Comparison of ENCODE assay signal across 24 cellular contexts in genomic region chr2:127737892-127738291, GRCh38. TPM values are rescaled to one million over a fixed set of nuclear protein-coding genes. Genes with fewer than 3 reads are reported as not detected.
DNase-seq lines count a peak whose midpoint lies in the region; ATAC-seq and TF ChIP-seq lines count a peak whose summit lies in the region.
"Had no signal": no experiment of that assay in that cellular context is flagged by ENCODE, and none has a peak within 500 bp of the region (broad histone marks: within the 10 kb centered on the region; RNA-seq: fewer than 3 reads in every experiment).

No MANE protein-coding gene starts in this region.

- CTCF ChIA-PET in T-cell (lab: Charles Lee): no interaction called here

- TF ChIP-seq CTCF in epithelial cell of esophagus (IDR thresholded peaks at IDR 0.05; ENCODE audit: insufficient read depth, low read depth, low read length, missing control alignments): no peak

- POLR2A ChIA-PET in T-cell (lab: Charles Lee): no interaction called here

- DNase-seq in activated T-cell treated with anti-CD3 and anti-CD28 coated beads, Interleukin-2, amount 50 U/mL, for 72 hours: no peak
- no peak for DNase-seq in activated T-cell treated with anti-CD3 and anti-CD28 coated beads, Interleukin-2, amount 50 U/mL, for 1 hour
- peak; percentile 56 for DNase-seq in epithelial cell of esophagus (ENCODE audit: low read depth)
- peak; percentile 48 for DNase-seq in renal cortical epithelial cell (ENCODE audit: low read depth)
- no peak for DNase-seq in OCI-M2 (lab: John Stamatoyannopoulos, UW; ENCODE audit: unreplicated experiment)
- no peak for DNase-seq in T-cell
- DNase-seq: activated CD4-positive, alpha-beta T cell treated with anti-CD3 and anti-CD28 coated beads for 1 hour; amniotic stem cell; caudate nucleus; dermis blood vessel endothelial cell; heart left ventricle; HFFc6; immature natural killer cell; Kasumi-1; left ventricle myocardium superior; NCI-H1694; NCI-H774; OCI-M1; SHP77 treated with DMSO at 0.1 percent for 48 hours; uterus had no signal

- H3K4me1 Mint-ChIP-seq in activated T-cell treated with anti-CD3 and anti-CD28 coated beads, Interleukin-2, amount 50 U/mL, for 72 hours (ENCODE audit: low read depth): peaks cover 42% of the 10 kb centered on the region
- H3K4me1 Mint-ChIP-seq in T-cell: peaks cover 7 to 15% (median 11%) of the 10 kb centered on the region in 3 donors

- no peak overlapping the region for H3K4me3 ChIP-seq in epithelial cell of esophagus (ENCODE audit: low read length)
- H3K4me3 ChIP-seq: BLaER1 treated with 17β-estradiol and CSF1 and Interleukin-3, amounts not matched to agents 10 nM and 100 nM; heart left ventricle; uterus had no signal

- H3K27me3 Mint-ChIP-seq in activated T-cell treated with anti-CD3 and anti-CD28 coated beads, Interleukin-2, amount 50 U/mL, for 72 hours (ENCODE audit: low read depth): no peaks in the 10 kb centered on the region
- no peaks in the 10 kb centered on the region for H3K27me3 Mint-ChIP-seq in T-cell
- H3K27me3 Mint-ChIP-seq: progenitor cell of endocrine pancreas had no signal

- H3K36me3 Mint-ChIP-seq in activated T-cell treated with anti-CD3 and anti-CD28 coated beads, Interleukin-2, amount 50 U/mL, for 72 hours (ENCODE audit: insufficient read depth in 2 of 2): peaks cover 7 to 18% of the 10 kb centered on the region in 2 donors
- peaks cover 41% of the 10 kb centered on the region for H3K36me3 Mint-ChIP-seq in T-cell

- H3K4me3 Mint-ChIP-seq in activated T-cell treated with anti-CD3 and anti-CD28 coated beads, Interleukin-2, amount 50 U/mL, for 72 hours: peak overlapping the region; percentile 29 to 71
- no peak overlapping the region for H3K4me3 Mint-ChIP-seq in T-cell
- H3K4me3 Mint-ChIP-seq: HFFc6, immature natural killer cell had no signal

- H3K27ac Mint-ChIP-seq in activated T-cell treated with anti-CD3 and anti-CD28 coated beads, Interleukin-2, amount 50 U/mL, for 72 hours: peak overlapping the region; percentile 90
- no peak overlapping the region for H3K27ac Mint-ChIP-seq in T-cell
- H3K27ac Mint-ChIP-seq: HFFc6, progenitor cell of endocrine pancreas had no signal

- no peaks in the 10 kb centered on the region for H3K9me3 Mint-ChIP-seq in activated T-cell treated with anti-CD3 and anti-CD28 coated beads, Interleukin-2, amount 50 U/mL, for 72 hours
- no peaks in the 10 kb centered on the region for H3K9me3 Mint-ChIP-seq in T-cell
- H3K9me3 Mint-ChIP-seq: HFFc6, immature natural killer cell had no signal

- ATAC-seq in activated T-cell treated with anti-CD3 and anti-CD28 coated beads, Interleukin-2, amount 50 U/mL, for 72 hours (replicated peaks in 1 of 2): peak; percentile 79 to 83
- ATAC-seq in HG03175 (IDR thresholded peaks at IDR 0.05; ENCODE audit: unreplicated experiment) (peak; percentile 28), HG02571 (IDR thresholded peaks at IDR 0.05; ENCODE audit: unreplicated experiment) (no peak), T-cell (replicated peaks in 1 of 4) (no peak)
- ATAC-seq: heart left ventricle, left ventricle myocardium superior had no signal

RNA-seq across cellular contexts. Expression of gene SFT2D3, which starts 36.6 kb away (rescaled TPM):
- 1 to 10 TPM; 3.7 to 4.7 TPM for total RNA-seq in activated T-cell treated with anti-CD3 and anti-CD28 coated beads, Interleukin-2, amount 50 U/mL, for 72 hours
- 5.4 and 9.2 TPM in 2 replicates for total RNA-seq in renal cortical epithelial cell
- 10 to 100 TPM in 3 of 5 donors, 1 to 10 TPM in 2; 6.1 to 13.9 (median 12.4) TPM for total RNA-seq in T-cell

Comparison
In these comparisons a context has a peak if more than half of its experiments do, and no peak if none do; other contexts are left out.
1. ATAC-seq: peak in activated T-cell treated with anti-CD3 and anti-CD28 coated beads, Interleukin-2, amount 50 U/mL, for 72 hours (2 of 2) and HG03175 (single experiment); none in HG02571 (single experiment) and T-cell (0 of 4).
2. DNase-seq: peak in epithelial cell of esophagus (single experiment) and renal cortical epithelial cell (single experiment); none in activated T-cell treated with anti-CD3 and anti-CD28 coated beads, Interleukin-2, amount 50 U/mL, for 72 hours (0 of 2), activated T-cell treated with anti-CD3 and anti-CD28 coated beads, Interleukin-2, amount 50 U/mL, for 1 hour (single experiment), OCI-M2 (single experiment) and T-cell (0 of 34).
3. H3K4me3 Mint-ChIP-seq: peak in activated T-cell treated with anti-CD3 and anti-CD28 coated beads, Interleukin-2, amount 50 U/mL, for 72 hours (2 of 2); none in T-cell (0 of 3).